ENCODE assay signal across 14 cellular contexts in genomic region chr14:22521449-22522239, GRCh38.
DNase-seq lines count a peak whose midpoint lies in the region; ATAC-seq and FAIRE-seq lines count a peak whose summit lies in the region.
"Had no signal": no experiment of that assay in that cellular context is flagged by ENCODE, and none has a peak within 500 bp of the region (broad histone marks: within the 10 kb centered on the region; RNA-seq: fewer than 3 reads in every experiment).

No MANE protein-coding gene starts in this region.

- POLR2A ChIA-PET in naive thymus-derived CD4-positive, alpha-beta T cell (lab: Charles Lee), result interaction anchor here (0.5 to 36.7 kb wide), 9 partner anchors 8 to 748 kb away, joined by 3 to 709 read pairs (median 8); partner anchors contain the start of gene DAD1

- no peak for DNase-seq in CD4-positive, CD25-positive, alpha-beta regulatory T cell
- DNase-seq in GM19239 (ENCODE audit: insufficient read length, low spot score) (no peak), NCI-H748 (lab: John Stamatoyannopoulos, UW; ENCODE audit: unreplicated experiment) (no peak)
- no peak for DNase-seq in activated naive CD8-positive, alpha-beta T cell treated with anti-CD3 and anti-CD28 coated beads, Interleukin-2, amount 50 U/mL, for 24 hours
- no peak for DNase-seq in naive thymus-derived CD4-positive, alpha-beta T cell
- no peak for DNase-seq in stimulated activated CD4-positive, alpha-beta T cell treated with anti-CD3 and anti-CD28 coated beads, Interleukin-4, amount 100 ng/mL, for 24 hours
- DNase-seq: amniotic stem cell, Calu3, substantia nigra had no signal

- peak overlapping the region; percentile 88 to 93 (median 90) for H3K4me3 Mint-ChIP-seq in CD4-positive, CD25-positive, alpha-beta regulatory T cell
- peak overlapping the region; percentile 86 for H3K4me3 Mint-ChIP-seq in activated naive CD8-positive, alpha-beta T cell treated with anti-CD3 and anti-CD28 coated beads, Interleukin-2, amount 50 U/mL, for 24 hours
- H3K4me3 Mint-ChIP-seq in naive thymus-derived CD4-positive, alpha-beta T cell, result peak overlapping the region; percentile 79 to 92 (median 89)

- intact Hi-C loops in naive thymus-derived CD4-positive, alpha-beta T cell (cut with micrococcal nuclease), result loop anchor here in 1 of 2 donors (1.0 to 5.0 kb wide), 3 partner anchors 9 to 799 kb away; no protein-coding TSS in a partner anchor

- CTCF ChIA-PET in naive thymus-derived CD4-positive, alpha-beta T cell (lab: Charles Lee), result interaction anchor here (0.6 to 1.7 kb wide), 5 partner anchors 14 to 35 kb away, joined by 3 to 7 read pairs (median 3); no protein-coding TSS in a partner anchor

- H3K9me3 ChIP-seq in CD4-positive, CD25-positive, alpha-beta regulatory T cell (ENCODE audit: control insufficient read depth in 2 of 2, low read length in 2 of 2), result no peaks in the 10 kb centered on the region
- H3K9me3 ChIP-seq in naive thymus-derived CD4-positive, alpha-beta T cell (ENCODE audit: control insufficient read depth in 2 of 3, low read length in 3 of 3), result no peaks in the 10 kb centered on the region
- H3K9me3 ChIP-seq: right atrium auricular region had no signal

- peaks cover 100% of the 10 kb centered on the region for H3K4me1 ChIP-seq in CD4-positive, CD25-positive, alpha-beta regulatory T cell (ENCODE audit: control insufficient read depth, insufficient read depth, low read length, poor library complexity, severe bottlenecking)
- H3K4me1 ChIP-seq in naive thymus-derived CD4-positive, alpha-beta T cell (ENCODE audit: control insufficient read depth in 2 of 2, insufficient read depth in 2 of 2, low read length in 2 of 2), result peaks cover 89 to 92% of the 10 kb centered on the region in 2 donors

- H3K9me3 Mint-ChIP-seq in CD4-positive, CD25-positive, alpha-beta regulatory T cell, result no peaks in the 10 kb centered on the region
- no peaks in the 10 kb centered on the region for H3K9me3 Mint-ChIP-seq in activated naive CD8-positive, alpha-beta T cell treated with anti-CD3 and anti-CD28 coated beads, Interleukin-2, amount 50 U/mL, for 24 hours
- H3K9me3 Mint-ChIP-seq in naive thymus-derived CD4-positive, alpha-beta T cell, result peaks cover 0 to 2% (median 0%) of the 10 kb centered on the region in 11 donors

- no peaks in the 10 kb centered on the region for H3K27me3 ChIP-seq in CD4-positive, CD25-positive, alpha-beta regulatory T cell (ENCODE audit: control insufficient read depth, insufficient read depth, low read length)
- H3K27me3 ChIP-seq in naive thymus-derived CD4-positive, alpha-beta T cell (ENCODE audit: control insufficient read depth in 2 of 2, insufficient read depth in 2 of 2, low read length in 2 of 2), result no peaks in the 10 kb centered on the region
- H3K27me3 ChIP-seq: right atrium auricular region had no signal

- H3K36me3 ChIP-seq in CD4-positive, CD25-positive, alpha-beta regulatory T cell (ENCODE audit: control insufficient read depth, insufficient read depth, low read length), result peaks cover 77% of the 10 kb centered on the region
- H3K36me3 ChIP-seq in naive thymus-derived CD4-positive, alpha-beta T cell (ENCODE audit: control insufficient read depth in 2 of 3, insufficient read depth in 3 of 3, low read length in 3 of 3), result peaks cover 16 to 37% (median 20%) of the 10 kb centered on the region in 3 experiments
- H3K36me3 ChIP-seq: right atrium auricular region had no signal

- H3K36me3 Mint-ChIP-seq in CD4-positive, CD25-positive, alpha-beta regulatory T cell, result peaks cover 88% of the 10 kb centered on the region
- H3K36me3 Mint-ChIP-seq in activated naive CD8-positive, alpha-beta T cell treated with anti-CD3 and anti-CD28 coated beads, Interleukin-2, amount 50 U/mL, for 24 hours (ENCODE audit: low read depth), result peaks cover 93% of the 10 kb centered on the region
- peaks cover 11 to 92% (median 77%) of the 10 kb centered on the region in 5 donors for H3K36me3 Mint-ChIP-seq in naive thymus-derived CD4-positive, alpha-beta T cell

- ATAC-seq in CD4-positive, CD25-positive, alpha-beta regulatory T cell (ENCODE audit: low read depth in 2 of 2), result no peak
- ATAC-seq in activated naive CD8-positive, alpha-beta T cell treated with anti-CD3 and anti-CD28 coated beads, Interleukin-2, amount 50 U/mL, for 24 hours, result no peak
- no peak for ATAC-seq in naive thymus-derived CD4-positive, alpha-beta T cell
- ATAC-seq in HG03045 (IDR thresholded peaks at IDR 0.05; ENCODE audit: unreplicated experiment) (no peak), GM18517 (IDR thresholded peaks at IDR 0.05; ENCODE audit: unreplicated experiment) (no peak)
- ATAC-seq: SK-N-SH treated with all-trans-retinoic acid at 6 μM for 48 hours had no signal

- peak overlapping the region; percentile 95 to 100 (median 99) for H3K27ac Mint-ChIP-seq in CD4-positive, CD25-positive, alpha-beta regulatory T cell
- H3K27ac Mint-ChIP-seq in activated naive CD8-positive, alpha-beta T cell treated with anti-CD3 and anti-CD28 coated beads, Interleukin-2, amount 50 U/mL, for 24 hours, result peak overlapping the region; percentile 99
- H3K27ac Mint-ChIP-seq in naive thymus-derived CD4-positive, alpha-beta T cell, result peak overlapping the region; percentile 93 to 99 (median 96)

- H3K4me3 ChIP-seq in CD4-positive, CD25-positive, alpha-beta regulatory T cell (ENCODE audit: low read depth, low read length), result peak overlapping the region; percentile 83
- H3K4me3 ChIP-seq in naive thymus-derived CD4-positive, alpha-beta T cell (ENCODE audit: low read length), result peak overlapping the region; percentile 56
- H3K4me3 ChIP-seq: right atrium auricular region had no signal

- FAIRE-seq in GM19239 (lab: Jason Lieb, UNC), result peak; percentile 83
- FAIRE-seq: frontal cortex had no signal

- no peaks in the 10 kb centered on the region for H3K27me3 Mint-ChIP-seq in CD4-positive, CD25-positive, alpha-beta regulatory T cell
- H3K27me3 Mint-ChIP-seq in activated naive CD8-positive, alpha-beta T cell treated with anti-CD3 and anti-CD28 coated beads, Interleukin-2, amount 50 U/mL, for 24 hours, result no peaks in the 10 kb centered on the region
- no peaks in the 10 kb centered on the region for H3K27me3 Mint-ChIP-seq in naive thymus-derived CD4-positive, alpha-beta T cell

- peak overlapping the region; percentile 99 for H3K27ac ChIP-seq in CD4-positive, CD25-positive, alpha-beta regulatory T cell (ENCODE audit: insufficient read depth, low read length, poor library complexity, severe bottlenecking)
- peak overlapping the region; percentile 90 for H3K27ac ChIP-seq in naive thymus-derived CD4-positive, alpha-beta T cell (ENCODE audit: low read depth, low read length)

- peaks cover 17 to 96% (median 74%) of the 10 kb centered on the region in 4 donors for H3K4me1 Mint-ChIP-seq in CD4-positive, CD25-positive, alpha-beta regulatory T cell
- H3K4me1 Mint-ChIP-seq in activated naive CD8-positive, alpha-beta T cell treated with anti-CD3 and anti-CD28 coated beads, Interleukin-2, amount 50 U/mL, for 24 hours, result peaks cover 96% of the 10 kb centered on the region
- H3K4me1 Mint-ChIP-seq in naive thymus-derived CD4-positive, alpha-beta T cell, result peaks cover 34 to 97% (median 91%) of the 10 kb centered on the region in 7 donors
